Comparison of ENCODE assay signal across 8 cellular contexts in the genomic region with DNA sequence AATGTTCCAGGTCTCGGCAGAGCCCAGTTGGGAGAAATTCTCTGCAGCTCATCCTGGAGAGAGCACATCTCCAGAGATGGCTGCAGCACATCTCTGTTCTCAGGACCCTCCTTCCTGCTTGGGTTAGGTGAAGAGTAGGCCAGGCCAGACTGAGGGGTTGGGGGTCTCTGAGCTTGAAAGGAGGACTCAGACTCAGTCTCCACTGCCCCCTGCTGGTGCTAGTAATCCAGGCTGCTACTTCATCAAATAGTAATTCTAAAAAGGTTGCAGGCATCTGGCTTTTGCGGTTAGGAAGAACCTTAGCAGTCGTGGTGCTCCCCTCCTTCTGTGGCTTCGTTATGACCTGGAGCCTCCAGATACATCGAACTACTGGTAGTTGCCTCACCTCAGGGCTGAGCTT. TPM values are rescaled to one million over a fixed set of nuclear protein-coding genes. Genes with fewer than 3 reads are reported as not detected.
DNase-seq lines count a peak whose midpoint lies in the region; ATAC-seq, FAIRE-seq and TF ChIP-seq lines count a peak whose summit lies in the region.

No MANE protein-coding gene starts in this region.

- H3K27me3 Mint-ChIP-seq in effector memory CD8-positive, alpha-beta T cell: peaks cover 4 to 33% of the 10 kb centered on the region in 2 donors

- no peaks in the 10 kb centered on the region for H3K9me3 Mint-ChIP-seq in effector memory CD8-positive, alpha-beta T cell

- H3K4me1 ChIP-seq in Karpas-422 (ENCODE audit: low read length) (no peaks in the 10 kb centered on the region; the same call in 1 of the 2 replicates), GM12878 (ENCODE audit: control insufficient read depth, insufficient read depth, low read length) (no peaks in the 10 kb centered on the region)

- no peaks in the 10 kb centered on the region for H3K9me2 ChIP-seq in Karpas-422 (replicated peaks; ENCODE audit: insufficient read depth, low read length)

- SMC1A ChIA-PET in GM12878 (lab: Charles Lee; ENCODE audit: uncharacterized antibody, unreplicated experiment): interaction anchor here (0.8 to 3.7 kb wide), 4 partner anchors 9 to 84 kb away, joined by 3 to 19 read pairs (median 4); no protein-coding TSS in a partner anchor

- H4K20me1 ChIP-seq in Karpas-422 (ENCODE audit: insufficient read depth, low read depth, low read length): no peaks in the 10 kb centered on the region
- H4K20me1 ChIP-seq in GM12878 (ENCODE audit: control insufficient read depth, insufficient read depth): no peaks in the 10 kb centered on the region

- WGBS in GM12878 (ENCODE audit: insufficient coverage, insufficient replicate concordance, low lambda C conversion rate, missing lambda C conversion rate): 33% methylated on average over 5 of the region's 5 CpGs

- TF ChIP-seq CTCF in GM12878 (IDR thresholded peaks at IDR 0.05 in 2 of 3, conservative IDR thresholded peaks at IDR 0.05 in 1 of 3; ENCODE audit: control insufficient read depth in 2 of 3, extremely low read depth in 1 of 3, insufficient read depth in 1 of 3, low read depth in 3 of 3, low read length in 3 of 3): peak; percentile 29 to 37 (median 31); a peak in 3 of 6 replicates

- H3K36me3 ChIP-seq in Karpas-422 (ENCODE audit: insufficient read depth, low read length) (no peaks in the 10 kb centered on the region), GM12878 (ENCODE audit: control insufficient read depth in 2 of 2, insufficient read depth in 2 of 2, low read length in 1 of 2) (no peaks in the 10 kb centered on the region)

- H3K9ac ChIP-seq in Karpas-422 (ENCODE audit: low read length) (no peak overlapping the region), GM12878 (ENCODE audit: control insufficient read depth, insufficient read depth, low read length) (no peak overlapping the region)

- intact Hi-C loops in GM12878 (cut with micrococcal nuclease; ENCODE audit: unreplicated experiment): loop anchor here (10.0 kb wide), 1 partner anchor 196 kb away; no protein-coding TSS in a partner anchor

- FAIRE-seq in GM12878 (lab: Jason Lieb, UNC): no peak

- no peak for TF ChIP-seq EP300 in GM12878 (IDR thresholded peaks at IDR 0.05; ENCODE audit: borderline replicate concordance in 1 of 2, control insufficient read depth in 1 of 2, low read depth in 2 of 2, low read length in 2 of 2)

- ATAC-seq in GM12878 (no peak; the same call in 2 of the 3 replicates), HG03432 (IDR thresholded peaks at IDR 0.05; ENCODE audit: unreplicated experiment) (no peak), GM19452 (IDR thresholded peaks at IDR 0.05; ENCODE audit: unreplicated experiment) (no peak), HG03135 (IDR thresholded peaks at IDR 0.05; ENCODE audit: unreplicated experiment) (no peak)
- no peak for ATAC-seq in effector memory CD8-positive, alpha-beta T cell (replicated peaks)

- H3K4me2 ChIP-seq in Karpas-422 (ENCODE audit: low read depth, low read length, poor library complexity, severe bottlenecking) (no peak overlapping the region), GM12878 (ENCODE audit: control insufficient read depth, insufficient read depth) (no peak overlapping the region)

- no peak overlapping the region for H2AFZ ChIP-seq in Karpas-422 (ENCODE audit: low read length)
- no peak overlapping the region for H2AFZ ChIP-seq in GM12878 (ENCODE audit: control insufficient read depth, low read depth, low read length)

- no peaks in the 10 kb centered on the region for H3K27me3 ChIP-seq in Karpas-422 (ENCODE audit: low read length)
- H3K27me3 ChIP-seq in GM12878 (replicated peaks in 1 of 2; ENCODE audit: control insufficient read depth in 2 of 2, insufficient read depth in 2 of 2, low read length in 1 of 2): no peaks in the 10 kb centered on the region; a peak in 2 of 4 replicates

- in situ Hi-C loops in GM12878 (cut with MboI): no loop called here

- BruUV-seq in GM12878 (replicated peaks; lab: Mats Ljungman, UMichigan): no TSS peak

- peak; percentile 42 for DNase-seq in EH (ENCODE audit: low read depth)
- peak; percentile 69 for DNase-seq in Karpas-422
- DNase-seq in GM12878 (ENCODE audit: low read depth, low spot score): no peak
- peak; percentile 59 for DNase-seq in mesenteric fat pad (ENCODE audit: low spot score)
- DNase-seq in effector memory CD8-positive, alpha-beta T cell: no peak

- no peak overlapping the region for H3K27ac Mint-ChIP-seq in effector memory CD8-positive, alpha-beta T cell

- POLR2A ChIA-PET in GM12878 (lab: Charles Lee): no interaction called here

- TF ChIP-seq POLR2A in GM12878 (IDR thresholded peaks at IDR 0.05; ENCODE audit: low read depth, low read length): no peak

- no peaks in the 10 kb centered on the region for H3K36me3 Mint-ChIP-seq in effector memory CD8-positive, alpha-beta T cell (ENCODE audit: insufficient read depth)

- H3K4me1 Mint-ChIP-seq in effector memory CD8-positive, alpha-beta T cell (ENCODE audit: low read depth in 2 of 2): peaks cover 0 to 2% of the 10 kb centered on the region in 2 donors

- H3K4me3 ChIP-seq in Karpas-422 (ENCODE audit: low read length) (no peak overlapping the region), GM12878 (no peak overlapping the region)

- RAD21 ChIA-PET in GM12878 (lab: Charles Lee; ENCODE audit: unreplicated experiment): interaction anchor here (0.8 to 2.5 kb wide), 4 partner anchors 9 to 84 kb away, joined by 3 to 14 read pairs (median 5); no protein-coding TSS in a partner anchor

- no peak overlapping the region for H3K27ac ChIP-seq in Karpas-422 (ENCODE audit: low read length)
- H3K27ac ChIP-seq in GM12878 (ENCODE audit: control insufficient read depth, insufficient read depth): no peak overlapping the region

- H3K9me3 ChIP-seq in Karpas-422 (ENCODE audit: low read length): no peaks in the 10 kb centered on the region
- H3K9me3 ChIP-seq in GM12878 (replicated peaks; ENCODE audit: control insufficient read depth, insufficient read depth, low read length): no peaks in the 10 kb centered on the region

- CTCF ChIA-PET in GM12878 (lab: Yijun Ruan, JAX): interaction anchor here (0.6 to 7.6 kb wide), 15 partner anchors 8 to 117 kb away, joined by 3 to 64 read pairs (median 4); no protein-coding TSS in a partner anchor

- 0 out of 2 replicates have a peak, but pooled peaks have one; percentile 25 for TF ChIP-seq RAD21 in GM12878 (IDR thresholded peaks at IDR 0.05; ENCODE audit: insufficient read depth, low read depth, low read length)

- H3K4me3 Mint-ChIP-seq in effector memory CD8-positive, alpha-beta T cell: no peak overlapping the region

- no peaks in the 10 kb centered on the region for H3K79me2 ChIP-seq in Karpas-422 (ENCODE audit: low read length)
- no peaks in the 10 kb centered on the region for H3K79me2 ChIP-seq in GM12878 (ENCODE audit: control insufficient read depth, insufficient read depth, low read length)

TF ChIP-seq in GM12878, 131 proteins besides CTCF, POLR2A, EP300 and RAD21 (continues in another document):
- no peak for TF ChIP-seq BCLAF1 (IDR thresholded peaks at IDR 0.05)

RNA-seq across cellular contexts. Expression of gene TUB, which starts 9.7 kb away (rescaled TPM):
- total RNA-seq in Karpas-422 (2014; rRNA removed; shearing (Covaris generic); ENCODE audit: low replicate concordance): not detected in 2 replicates
- 0.04 TPM in 1 of 2 replicates, not detected in the other for total RNA-seq in GM12878 (2013; cell fraction: nucleolus; rRNA removed)
- not detected in 2 replicates for total RNA-seq in GM12878 (2014; rRNA removed)
- not detected in 2 replicates for total RNA-seq in GM12878 (2014; rRNA removed; fragmentation: Illumina TruSeq; extraction: Trizol)
- total RNA-seq in GM12878 (2021): 0.13 TPM in 1 of 2 replicates, not detected in the other
- 0.03 TPM for polyA plus RNA-seq in GM12878 (2011; ENCODE audit: low read depth)
- 0.01 and 0.04 TPM in 2 replicates for polyA plus RNA-seq in GM12878 (2011; rRNA removed)
- polyA plus RNA-seq in GM12878 (2011; cell fraction: cytosol; rRNA removed): 0.01 TPM in 1 of 2 replicates, not detected in the other
- polyA plus RNA-seq in GM12878 (2011; cell fraction: nucleus; rRNA removed): 0.07 TPM in 2 replicates
- 0.03 and 0.12 TPM in 2 replicates for polyA plus RNA-seq in GM12878 (2012)
- 0.01 TPM in 1 of 2 replicates, not detected in the other for polyA plus RNA-seq in GM12878 (2014; fragmentation: Illumina TruSeq; extraction: Trizol)
- under 1 TPM in 1 of 2 experiments, not detected in 1; 0.06 TPM for polyA plus RNA-seq in GM12878 (2014; fragmentation: Nextera tagmentation; extraction: Ambion mirVana)
- polyA plus RNA-seq in GM12878 (2014; rRNA removed): 0.01 TPM in 1 of 2 replicates, not detected in the other
- not detected for polyA plus RNA-seq in GM12878 (2016; fragmentation: Nextera tagmentation; extraction: Ambion mirVana)
- polyA minus RNA-seq in GM12878 (2011; rRNA and poly(A)+ RNA removed): not detected in 2 replicates
- not detected in 2 replicates for polyA minus RNA-seq in GM12878 (2011; cell fraction: cytosol; rRNA and poly(A)+ RNA removed)
- 0.10 TPM in 1 of 2 replicates, not detected in the other for polyA minus RNA-seq in GM12878 (2011; cell fraction: nucleus; rRNA and poly(A)+ RNA removed)
- 5.9 TPM for total RNA-seq in mesenteric fat pad

Comparison
In these comparisons a context has a peak if more than half of its experiments do, and no peak if none do; other contexts are left out.
1. DNase-seq: peak in EH (single experiment), Karpas-422 (single experiment) and mesenteric fat pad (single experiment); none in GM12878 (single experiment) and effector memory CD8-positive, alpha-beta T cell (0 of 3).